In genomic region chr11:10307022-10307410, GRCh38 we compare ENCODE assay signal across 9 cellular contexts. TPM values are rescaled to one million over a fixed set of nuclear protein-coding genes. Genes with fewer than 3 reads are reported as not detected.
DNase-seq lines count a peak whose midpoint lies in the region; ATAC-seq, FAIRE-seq and TF ChIP-seq lines count a peak whose summit lies in the region.
"Had no signal": no experiment of that assay in that cellular context is flagged by ENCODE, and none has a peak within 500 bp of the region (broad histone marks: within the 10 kb centered on the region; RNA-seq: fewer than 3 reads in every experiment).

No MANE protein-coding gene starts in this region.

- H2BK20ac ChIP-seq in IMR-90 (ENCODE audit: low read depth, low read length): no peak overlapping the region

- H3K9me3 ChIP-seq in IMR-90 (ENCODE audit: control insufficient read depth, insufficient read depth, low read length): no peaks in the 10 kb centered on the region

- peak overlapping the region; percentile 7; the same call in 1 of the 2 replicates for H4K5ac ChIP-seq in IMR-90 (ENCODE audit: low read depth, low read length)

- H4K20me1 ChIP-seq in IMR-90 (ENCODE audit: insufficient read depth, low read length): peaks cover 43% of the 10 kb centered on the region

- peak overlapping the region; percentile 65 for H3K4me3 ChIP-seq in IMR-90 (ENCODE audit: insufficient read depth, low read depth, low read length)
- peak overlapping the region; percentile 98 for H3K4me3 ChIP-seq in choroid plexus epithelial cell (ENCODE audit: low read depth, low read length)

- ATAC-seq in IMR-90 (ENCODE audit: low read depth) (no peak), GM18861 (IDR thresholded peaks at IDR 0.05; ENCODE audit: unreplicated experiment) (no peak), HG02678 (IDR thresholded peaks at IDR 0.05; ENCODE audit: unreplicated experiment) (no peak)
- peak in 1 of 2 donors; percentile 21 for ATAC-seq in naive thymus-derived CD8-positive, alpha-beta T cell

- H3K9me1 ChIP-seq in IMR-90 (ENCODE audit: insufficient read depth, low read length): peaks cover 4% of the 10 kb centered on the region; the same call in 1 of the 2 replicates

- peak overlapping the region; percentile 13 to 67; a peak in 3 of 4 replicates for H4K8ac ChIP-seq in IMR-90 (ENCODE audit: low read depth in 2 of 2, low read length in 2 of 2)

- in situ Hi-C loops in IMR-90 (cut with MboI; ENCODE audit: low sequenced_read_pairs): loop anchor here (10.0 to 25.0 kb wide), 2 partner anchors 332 to 695 kb away; no protein-coding TSS in a partner anchor

- H3K56ac ChIP-seq in IMR-90 (ENCODE audit: extremely low read depth, insufficient read depth, low read length): peak overlapping the region; percentile 92

- H3K14ac ChIP-seq in IMR-90 (replicated peaks; ENCODE audit: low read depth, low read length): peak overlapping the region; percentile 98

- H3K27me3 Mint-ChIP-seq in naive thymus-derived CD8-positive, alpha-beta T cell: peaks cover 12 to 51% (median 25%) of the 10 kb centered on the region in 5 donors

- H3K23ac ChIP-seq in IMR-90 (ENCODE audit: low read depth, low read length): peak overlapping the region; percentile 94

- peak overlapping the region in 2 of 10 donors; percentile 1 to 76 for H3K27ac Mint-ChIP-seq in naive thymus-derived CD8-positive, alpha-beta T cell

- H2AK9ac ChIP-seq in IMR-90 (replicated peaks; ENCODE audit: low read depth, low read length, poor library complexity): peak overlapping the region; percentile 86

- no peak overlapping the region for H2BK15ac ChIP-seq in IMR-90 (ENCODE audit: low read depth, low read length)

- peaks cover 20 to 59% (median 37%) of the 10 kb centered on the region in 4 donors for H3K4me1 Mint-ChIP-seq in naive thymus-derived CD8-positive, alpha-beta T cell

- no peak for DNase-seq in IMR-90
- no peak for DNase-seq in choroid plexus epithelial cell (ENCODE audit: low read depth)
- peak in 1 of 10 donors; percentile 53 for DNase-seq in naive thymus-derived CD8-positive, alpha-beta T cell
- no peak for DNase-seq in NCI-H146 (lab: John Stamatoyannopoulos, UW)
- DNase-seq in H54 (ENCODE audit: insufficient read length, low spot score): no peak

- no CpG with 5 or more reads among the region's 10 CpGs for WGBS in IMR-90 (ENCODE audit: extremely low coverage in 2 of 2, insufficient read length in 1 of 2), 2 experiments

- TF ChIP-seq CTCF in C4-2B (conservative IDR thresholded peaks at IDR 0.05) (no peak), IMR-90 (conservative IDR thresholded peaks at IDR 0.05; ENCODE audit: low read depth, low read length) (no peak), choroid plexus epithelial cell (conservative IDR thresholded peaks at IDR 0.05; ENCODE audit: low read depth, low read length) (no peak)

- peaks cover 7% of the 10 kb centered on the region for H3K4me1 ChIP-seq in IMR-90 (ENCODE audit: control insufficient read depth, insufficient read depth, low read length)

- H2AK5ac ChIP-seq in IMR-90 (ENCODE audit: low read depth, low read length): no peak overlapping the region

- H3K18ac ChIP-seq in IMR-90 (ENCODE audit: low read depth, low read length): peak overlapping the region; percentile 70

- peak overlapping the region; percentile 24 for H2BK120ac ChIP-seq in IMR-90 (ENCODE audit: low read depth, low read length)

- BruUV-seq in IMR-90 (replicated peaks; lab: Mats Ljungman, UMichigan): no TSS peak

- no peaks in the 10 kb centered on the region for H3K9me3 Mint-ChIP-seq in naive thymus-derived CD8-positive, alpha-beta T cell

- peaks cover 0 to 36% of the 10 kb centered on the region in 2 experiments; a peak in 2 of 4 replicates for H3K79me1 ChIP-seq in IMR-90 (ENCODE audit: low read depth in 1 of 2, low read length in 2 of 2)

- CTCF ChIA-PET in IMR-90 (lab: Yijun Ruan, JAX): interaction anchor here (1.2 kb wide), 1 partner anchor 100 kb away, joined by 3 read pairs; no protein-coding TSS in a partner anchor

- no peaks in the 10 kb centered on the region for H3K27me3 ChIP-seq in IMR-90 (ENCODE audit: control insufficient read depth, insufficient read depth, low read length)

- H2BK5ac ChIP-seq in IMR-90 (ENCODE audit: low read depth, low read length, poor library complexity, severe bottlenecking): peak overlapping the region; percentile 92

- H3K4ac ChIP-seq in IMR-90 (ENCODE audit: low read depth, low read length): peak overlapping the region; percentile 75

- H4K91ac ChIP-seq in IMR-90 (ENCODE audit: insufficient read depth, low read depth, low read length): peak overlapping the region; percentile 29; the same call in 1 of the 2 replicates

- dilution Hi-C loops in IMR-90 (cut with HindIII; ENCODE audit: low sequenced_read_pairs, unreplicated experiment): no loop called here

- H3K27ac ChIP-seq in C4-2B (peak overlapping the region; percentile 72), IMR-90 (ENCODE audit: insufficient read depth, low read length) (peak overlapping the region; percentile 90)

- H3K36me3 ChIP-seq in IMR-90 (ENCODE audit: control insufficient read depth, insufficient read depth, low read length): peaks cover 22% of the 10 kb centered on the region

- H3K4me3 Mint-ChIP-seq in naive thymus-derived CD8-positive, alpha-beta T cell: peak overlapping the region; percentile 69 to 100 (median 92)

- peak overlapping the region; percentile 76 for H3K9ac ChIP-seq in IMR-90 (ENCODE audit: low read depth, low read length)

- TF ChIP-seq POLR2A in IMR-90 (IDR thresholded peaks at IDR 0.05; ENCODE audit: low read depth, low read length) (no peak), H54 (IDR thresholded peaks at IDR 0.05; ENCODE audit: low read depth, low read length) (no peak)

- POLR2A ChIA-PET in IMR-90 (lab: Charles Lee; ENCODE audit: unreplicated experiment): interaction anchor here (1.1 to 1.6 kb wide), 2 partner anchors 148 to 532 kb away, joined by 3 to 4 read pairs; partner anchors contain the start of gene AMPD3
- POLR2A ChIA-PET in naive thymus-derived CD8-positive, alpha-beta T cell (lab: Charles Lee): interaction anchor here (1.1 to 2.8 kb wide), 2 partner anchors 11 to 99 kb away, joined by 3 to 18 read pairs; no protein-coding TSS in a partner anchor

- peak overlapping the region; percentile 62 for H3K4me2 ChIP-seq in IMR-90 (ENCODE audit: low read depth, low read length)

- TF ChIP-seq RAD21 in IMR-90 (IDR thresholded peaks at IDR 0.05; ENCODE audit: low read length): no peak

- peak overlapping the region; percentile 77 for H2AFZ ChIP-seq in IMR-90 (replicated peaks; ENCODE audit: low read length, poor library complexity)

- no peaks in the 10 kb centered on the region for H3K36me3 Mint-ChIP-seq in naive thymus-derived CD8-positive, alpha-beta T cell

- intact Hi-C loops in IMR-90 (cut with micrococcal nuclease): loop anchor here (1.0 to 10.0 kb wide), 3 partner anchors 192 to 400 kb away; no protein-coding TSS in a partner anchor

- no peak for FAIRE-seq in H54 (lab: Jason Lieb, UNC)
- FAIRE-seq: islet of Langerhans had no signal

TF ChIP-seq in IMR-90, 13 proteins besides CTCF, POLR2A, EP300 and RAD21:
- no peak for TF ChIP-seq NFE2L2 (IDR thresholded peaks at IDR 0.05; ENCODE audit: low read depth, low read length)
- no peak for TF ChIP-seq MXI1 (IDR thresholded peaks at IDR 0.05; ENCODE audit: borderline replicate concordance, low read depth, low read length)
- TF ChIP-seq MAFK (IDR thresholded peaks at IDR 0.05; ENCODE audit: low read depth, low read length): no peak
- TF ChIP-seq RFX5 (IDR thresholded peaks at IDR 0.05; ENCODE audit: low read depth, low read length): no peak
- TF ChIP-seq, protein P1, sequence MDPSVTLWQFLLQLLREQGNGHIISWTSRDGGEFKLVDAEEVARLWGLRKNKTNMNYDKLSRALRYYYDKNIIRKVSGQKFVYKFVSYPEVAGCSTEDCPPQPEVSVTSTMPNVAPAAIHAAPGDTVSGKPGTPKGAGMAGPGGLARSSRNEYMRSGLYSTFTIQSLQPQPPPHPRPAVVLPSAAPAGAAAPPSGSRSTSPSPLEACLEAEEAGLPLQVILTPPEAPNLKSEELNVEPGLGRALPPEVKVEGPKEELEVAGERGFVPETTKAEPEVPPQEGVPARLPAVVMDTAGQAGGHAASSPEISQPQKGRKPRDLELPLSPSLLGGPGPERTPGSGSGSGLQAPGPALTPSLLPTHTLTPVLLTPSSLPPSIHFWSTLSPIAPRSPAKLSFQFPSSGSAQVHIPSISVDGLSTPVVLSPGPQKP (IDR thresholded peaks at IDR 0.05; ENCODE audit: borderline replicate concordance, low read depth, low read length): no peak
- no peak for TF ChIP-seq FOS (IDR thresholded peaks at IDR 0.05; ENCODE audit: low read depth, low read length)
- TF ChIP-seq MAZ (IDR thresholded peaks at IDR 0.05; ENCODE audit: borderline replicate concordance, low read depth, low read length): no peak
- TF ChIP-seq BHLHE40 (IDR thresholded peaks at IDR 0.05; ENCODE audit: low read depth, low read length): no peak
- TF ChIP-seq RCOR1 (IDR thresholded peaks at IDR 0.05; ENCODE audit: insufficient replicate concordance, low read length): no peak
- no peak; the same call in none of the 2 replicates for TF ChIP-seq CHD1 (IDR thresholded peaks at IDR 0.05; ENCODE audit: low read depth, low read length)
- TF ChIP-seq SMC3 (IDR thresholded peaks at IDR 0.05; ENCODE audit: low read depth, low read length): no peak
- TF ChIP-seq USF2 (IDR thresholded peaks at IDR 0.05; ENCODE audit: low read depth, low read length): no peak
- TF ChIP-seq CEBPB (IDR thresholded peaks at IDR 0.05; ENCODE audit: low read depth, low read length): no peak

RNA-seq across cellular contexts. Expression of gene ADM, which starts 2.1 kb away (rescaled TPM):
- total RNA-seq in IMR-90 (2012; rRNA removed): 328 and 559 TPM in 2 replicates
- 268 and 357 TPM in 2 replicates for polyA plus RNA-seq in IMR-90 (2012; rRNA removed)
- 627 and 1,317 TPM in 2 replicates for polyA plus RNA-seq in IMR-90 (2012; cell fraction: cytosol; rRNA removed)
- polyA plus RNA-seq in IMR-90 (2012; cell fraction: nucleus; rRNA removed; ENCODE audit: low replicate concordance): 480 and 671 TPM in 2 replicates
- under 1 TPM; 0.77 to 0.91 TPM for total RNA-seq in naive thymus-derived CD8-positive, alpha-beta T cell
- polyA plus RNA-seq in naive thymus-derived CD8-positive, alpha-beta T cell: under 1 TPM in 1 of 3 donors, not detected in 2; 0.15 TPM

RNA-seq across cellular contexts. Expression of gene SBF2, which starts 13.0 kb away (rescaled TPM):
- total RNA-seq in IMR-90 (2012; rRNA removed): 45.8 and 51.8 TPM in 2 replicates
- polyA plus RNA-seq in IMR-90 (2012; rRNA removed): 21.7 and 23.8 TPM in 2 replicates
- polyA plus RNA-seq in IMR-90 (2012; cell fraction: cytosol; rRNA removed): 7.6 and 9.9 TPM in 2 replicates
- polyA plus RNA-seq in IMR-90 (2012; cell fraction: nucleus; rRNA removed; ENCODE audit: low replicate concordance): 13.3 and 78.3 TPM in 2 replicates
- total RNA-seq in naive thymus-derived CD8-positive, alpha-beta T cell: 10 to 100 TPM; 14.2 to 14.6 TPM
- 1 to 10 TPM; 2.0 to 4.9 (median 4.1) TPM for polyA plus RNA-seq in naive thymus-derived CD8-positive, alpha-beta T cell

Comparison
In these comparisons a context has a peak if more than half of its experiments do, and no peak if none do; other contexts are left out.
1. RNA of gene ADM, which starts 2.1 kb away (total RNA-seq): 328 to 559 TPM in IMR-90; 0.77 to 0.91 TPM in naive thymus-derived CD8-positive, alpha-beta T cell; every median in the first group is over 100 times any median in the second.